ENCODE assay signal across 30 cellular contexts in the genomic region with DNA sequence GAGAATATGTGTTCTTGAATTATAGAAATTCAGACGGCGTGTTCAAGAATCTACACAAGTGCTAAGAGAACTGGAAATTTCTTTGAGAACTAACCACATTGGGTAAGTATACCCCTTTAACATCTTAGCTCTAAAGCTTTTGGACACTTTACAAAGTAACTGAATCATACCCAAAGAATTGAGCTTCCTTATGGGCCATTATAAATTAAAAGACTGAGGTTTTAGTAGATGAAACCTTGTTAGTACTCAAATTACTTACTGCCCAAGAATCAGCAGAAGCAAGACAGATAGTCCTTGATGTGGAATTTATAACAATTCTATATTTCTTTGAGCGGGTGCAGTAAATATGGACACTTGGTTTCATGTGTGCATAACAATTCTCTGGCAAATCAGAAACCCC.
DNase-seq lines count a peak whose midpoint lies in the region; ATAC-seq and TF ChIP-seq lines count a peak whose summit lies in the region.
"Had no signal": no experiment of that assay in that cellular context is flagged by ENCODE, and none has a peak within 500 bp of the region (broad histone marks: within the 10 kb centered on the region; RNA-seq: fewer than 3 reads in every experiment).

No MANE protein-coding gene starts in this region.

- H2AK5ac ChIP-seq in mesenchymal stem cell (ENCODE audit: low read length, severe bottlenecking): no peak overlapping the region
- no peak overlapping the region for H2AK5ac ChIP-seq in mesendoderm (ENCODE audit: low read length)

- no peak overlapping the region for H3K14ac ChIP-seq in mesenchymal stem cell (ENCODE audit: low read length in 2 of 2)

- no peaks in the 10 kb centered on the region for H3K27me3 ChIP-seq in mesenchymal stem cell (ENCODE audit: control insufficient read depth in 1 of 2, insufficient read depth in 1 of 2, low read length in 2 of 2)
- H3K27me3 ChIP-seq in mesendoderm (ENCODE audit: insufficient read depth, low read length, poor library complexity): no peaks in the 10 kb centered on the region
- H3K27me3 ChIP-seq: adrenal gland, sigmoid colon had no signal

- H3K27ac Mint-ChIP-seq in HFFc6: peak overlapping the region; percentile 68
- H3K27ac Mint-ChIP-seq: activated CD4-positive, alpha-beta memory T cell treated with anti-CD3 and anti-CD28 coated beads for 36 hours; activated naive CD4-positive, alpha-beta T cell treated with anti-CD3 and anti-CD28 coated beads for 36 hours; activated T-helper 1 cell treated with anti-CD3 and anti-CD28 coated beads, Interleukin-12 subunit alpha, Interleukin-12 subunit beta, Interleukin-2, Interleukin-4 antibody, amounts not matched to agents 30 ng/mL and 10 ng/mL and 1 ng/mL, durations not matched to agents 14 hours and 24 hours and 36 hours; CD4-positive, alpha-beta T cell; mesothelial cell of epicardium had no signal

- H3K4me3 ChIP-seq in astrocyte of the spinal cord (ENCODE audit: low read depth, low read length) (no peak overlapping the region), mesenchymal stem cell (ENCODE audit: insufficient read depth in 1 of 2, low read depth in 1 of 2, low read length in 2 of 2) (no peak overlapping the region), mesendoderm (ENCODE audit: low read length) (no peak overlapping the region)
- H3K4me3 ChIP-seq: adrenal gland, psoas muscle, sigmoid colon had no signal

- 100% methylated on average over 3 of the region's 3 CpGs for WGBS in mesenchymal stem cell
- whole genome bisulfite sequencing in mesendoderm (ENCODE audit: extremely low coverage, insufficient coverage, low lambda C conversion rate): no CpG with 5 or more reads among the region's 3 CpGs

- no peak overlapping the region for H2AFZ ChIP-seq in mesenchymal stem cell (ENCODE audit: low read depth, low read length)

- peaks cover 5% of the 10 kb centered on the region; the same call in 1 of the 2 replicates for H3K27me3 Mint-ChIP-seq in HFFc6 (ENCODE audit: insufficient read depth)
- H3K27me3 Mint-ChIP-seq: CD4-positive, alpha-beta T cell had no signal

- H3K9ac ChIP-seq in mesenchymal stem cell (ENCODE audit: low read length): no peak overlapping the region
- H3K9ac ChIP-seq in mesendoderm (ENCODE audit: low read length): no peak overlapping the region
- H3K9ac ChIP-seq: KMS-11 had no signal

- H3K79me2 ChIP-seq in mesendoderm (ENCODE audit: control insufficient read depth, insufficient read depth, low read length): no peaks in the 10 kb centered on the region

- H3K36me3 Mint-ChIP-seq in HFFc6 (ENCODE audit: low read depth): 0 out of 2 replicates have a peak, but pooled peaks cover 5% of the 10 kb centered on the region
- H3K36me3 Mint-ChIP-seq: activated CD4-positive, alpha-beta memory T cell treated with anti-CD3 and anti-CD28 coated beads for 36 hours had no signal

- H2BK5ac ChIP-seq in mesenchymal stem cell (ENCODE audit: low read depth, low read length, poor library complexity, severe bottlenecking) (no peak overlapping the region), mesendoderm (ENCODE audit: low read length) (no peak overlapping the region)

- no peak overlapping the region for H3K18ac ChIP-seq in mesenchymal stem cell (ENCODE audit: low read depth in 1 of 2, low read length in 2 of 2)
- H3K18ac ChIP-seq in mesendoderm (ENCODE audit: low read length): no peak overlapping the region

- H3K23ac ChIP-seq in mesenchymal stem cell (ENCODE audit: low read length in 2 of 2) (no peak overlapping the region), mesendoderm (ENCODE audit: low read length) (no peak overlapping the region)

- peak overlapping the region; percentile 28; the same call in 1 of the 2 replicates for H3K4me3 Mint-ChIP-seq in HFFc6
- H3K4me3 Mint-ChIP-seq: activated CD4-positive, alpha-beta memory T cell treated with anti-CD3 and anti-CD28 coated beads for 36 hours; activated naive CD4-positive, alpha-beta T cell treated with anti-CD3 and anti-CD28 coated beads for 36 hours; activated T-helper 1 cell treated with anti-CD3 and anti-CD28 coated beads, Interleukin-12 subunit alpha, Interleukin-12 subunit beta, Interleukin-2, Interleukin-4 antibody, amounts not matched to agents 30 ng/mL and 10 ng/mL and 1 ng/mL, durations not matched to agents 14 hours and 24 hours and 36 hours; CD4-positive, alpha-beta T cell; mesothelial cell of epicardium had no signal

- H3K27ac ChIP-seq in mesenchymal stem cell (ENCODE audit: low read length, poor library complexity, severe bottlenecking) (peak overlapping the region; percentile 30), mesendoderm (ENCODE audit: low read depth, low read length) (no peak overlapping the region)
- H3K27ac ChIP-seq: 22Rv1, adrenal gland, HL-60, KMS-11, psoas muscle, sigmoid colon had no signal

- no peak overlapping the region for H4K91ac ChIP-seq in mesenchymal stem cell (ENCODE audit: low read length)

- no peak overlapping the region for H3K4ac ChIP-seq in mesenchymal stem cell (ENCODE audit: low read depth in 1 of 2, low read length in 2 of 2)
- H3K4ac ChIP-seq in mesendoderm (ENCODE audit: low read depth, low read length): no peak overlapping the region

- DNase-seq in AG08395 (ENCODE audit: low spot score) (peak; percentile 27), HFFc6 (peak; percentile 33), astrocyte of the spinal cord (ENCODE audit: low read depth, low spot score) (peak; percentile 78), mesenchymal stem cell (no peak), mesendoderm (no peak), A172 (ENCODE audit: low spot score) (no peak)
- DNase-seq: activated CD4-positive, alpha-beta memory T cell treated with anti-CD3 and anti-CD28 coated beads for 36 hours; activated CD4-positive, alpha-beta T cell treated with anti-CD3 and anti-CD28 coated beads for 1 hour; activated CD8-positive, alpha-beta memory T cell treated with anti-CD3 and anti-CD28 coated beads, Interleukin-2, amount 50 U/mL, for 48 hours; activated naive CD4-positive, alpha-beta T cell treated with anti-CD3 and anti-CD28 coated beads for 36 hours; adrenal gland; CD4-positive, alpha-beta T cell; DND-41; H7; kidney; MM.1S; NCI-H2029; PC-3; psoas muscle; Right ventricle myocardium superior; sigmoid colon; stimulated activated CD4-positive, alpha-beta T cell treated with anti-CD3 and anti-CD28 coated beads, Interleukin-4, amount 100 ng/mL, for 4 hours; trophoblast cell had no signal

- H2BK120ac ChIP-seq in mesenchymal stem cell (ENCODE audit: low read depth, low read length): no peak overlapping the region
- H2BK120ac ChIP-seq in mesendoderm (ENCODE audit: low read depth, low read length): no peak overlapping the region

- H3K9me3 ChIP-seq in mesenchymal stem cell (ENCODE audit: control insufficient read depth, low read length): no peaks in the 10 kb centered on the region
- H3K9me3 ChIP-seq: adrenal gland, psoas muscle, sigmoid colon had no signal

- no peak overlapping the region for H3K4me2 ChIP-seq in mesenchymal stem cell (ENCODE audit: low read length, poor library complexity, severe bottlenecking)
- no peak overlapping the region for H3K4me2 ChIP-seq in mesendoderm (ENCODE audit: low read length)
- H3K4me2 ChIP-seq: KMS-11 had no signal

- in situ Hi-C loops in astrocyte of the spinal cord (cut with HindIII; ENCODE audit: low sequenced_read_pairs): no loop called here

- H4K5ac ChIP-seq in mesendoderm (ENCODE audit: low read length): no peak overlapping the region

- peaks cover 0 to 48% of the 10 kb centered on the region in 2 experiments for H3K36me3 ChIP-seq in mesenchymal stem cell (ENCODE audit: control insufficient read depth in 1 of 2, insufficient read depth in 2 of 2, low read depth in 1 of 2, low read length in 2 of 2)
- H3K36me3 ChIP-seq in mesendoderm (ENCODE audit: control insufficient read depth, insufficient read depth, low read length): no peaks in the 10 kb centered on the region
- H3K36me3 ChIP-seq: adrenal gland, sigmoid colon had no signal

- H3K56ac ChIP-seq in mesendoderm (ENCODE audit: low read length): no peak overlapping the region

- H4K8ac ChIP-seq in mesenchymal stem cell (ENCODE audit: low read length) (no peak overlapping the region), mesendoderm (ENCODE audit: low read depth, low read length) (no peak overlapping the region)

- peaks cover 9% of the 10 kb centered on the region for H3K4me1 ChIP-seq in mesenchymal stem cell (ENCODE audit: control insufficient read depth, insufficient read depth, low read depth, low read length)
- no peaks in the 10 kb centered on the region for H3K4me1 ChIP-seq in mesendoderm (ENCODE audit: control insufficient read depth, low read depth, low read length)

- H2BK15ac ChIP-seq in mesenchymal stem cell (ENCODE audit: low read depth, poor library complexity, severe bottlenecking) (no peak overlapping the region), mesendoderm (replicated peaks; ENCODE audit: low read depth) (no peak overlapping the region)

- H3K4me1 Mint-ChIP-seq in HFFc6 (ENCODE audit: low read depth): peaks cover 67% of the 10 kb centered on the region

- peaks cover 31% of the 10 kb centered on the region for H3K79me1 ChIP-seq in mesenchymal stem cell (replicated peaks; ENCODE audit: low read length, poor library complexity, severe bottlenecking)
- H3K79me1 ChIP-seq in mesendoderm (ENCODE audit: low read length): no peaks in the 10 kb centered on the region

- H3K9me3 Mint-ChIP-seq in HFFc6: no peaks in the 10 kb centered on the region
- H3K9me3 Mint-ChIP-seq: activated CD4-positive, alpha-beta memory T cell treated with anti-CD3 and anti-CD28 coated beads for 36 hours; activated naive CD4-positive, alpha-beta T cell treated with anti-CD3 and anti-CD28 coated beads for 36 hours; activated T-helper 1 cell treated with anti-CD3 and anti-CD28 coated beads, Interleukin-12 subunit alpha, Interleukin-12 subunit beta, Interleukin-2, Interleukin-4 antibody, amounts not matched to agents 30 ng/mL and 10 ng/mL and 1 ng/mL, durations not matched to agents 14 hours and 24 hours and 36 hours; CD4-positive, alpha-beta T cell; mesothelial cell of epicardium had no signal

- ATAC-seq in HG02973 (IDR thresholded peaks at IDR 0.05; ENCODE audit: unreplicated experiment): no peak
- ATAC-seq in HG03521 (IDR thresholded peaks at IDR 0.05; ENCODE audit: unreplicated experiment): no peak
- ATAC-seq: psoas muscle had no signal

- H2BK12ac ChIP-seq in mesenchymal stem cell (ENCODE audit: low read length in 2 of 2): no peak overlapping the region

- TF ChIP-seq CTCF in HFFc6 (IDR thresholded peaks at IDR 0.05): no peak
- TF ChIP-seq CTCF in astrocyte of the spinal cord (IDR thresholded peaks at IDR 0.05; ENCODE audit: low read depth, low read length): no peak

Comparison
In these comparisons a context has a peak if more than half of its experiments do, and no peak if none do; other contexts are left out.
1. DNase-seq: peak in AG08395 (single experiment), HFFc6 (single experiment) and astrocyte of the spinal cord (single experiment); none in mesenchymal stem cell (single experiment), mesendoderm (single experiment) and A172 (single experiment).